ENCODE assay signal across 16 cellular contexts in the genomic region with DNA sequence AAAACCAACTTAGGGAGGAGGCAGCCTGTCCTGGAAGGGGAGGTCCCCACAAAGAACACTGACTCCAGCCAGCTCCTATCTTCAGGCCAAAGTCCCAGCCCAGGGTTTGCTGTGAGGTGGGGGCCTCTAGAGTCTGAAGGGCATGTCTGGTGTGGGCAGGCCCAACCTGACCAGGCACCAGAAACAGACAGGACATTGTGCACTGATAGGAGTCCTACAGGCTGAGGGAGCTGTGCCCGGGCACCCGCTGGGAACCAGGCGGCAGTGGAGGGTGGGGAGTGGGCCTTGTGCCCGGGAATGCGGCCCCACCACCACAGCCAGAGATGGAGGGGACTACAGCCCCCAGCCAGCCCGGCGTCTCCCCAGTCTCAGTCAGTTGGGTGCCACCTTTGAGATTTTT.
A peak's percentile ranks its signal among the peaks of the same experiment; 100 is the strongest.
DNase-seq lines count a peak whose midpoint lies in the region; ATAC-seq and TF ChIP-seq lines count a peak whose summit lies in the region.
"Had no signal": no experiment of that assay in that cellular context is flagged by ENCODE, and none has a peak within 500 bp of the region (broad histone marks: within the 10 kb centered on the region; RNA-seq: fewer than 3 reads in every experiment).

No MANE protein-coding gene starts in this region.

- peaks cover 17% of the 10 kb centered on the region for H3K9me3 Mint-ChIP-seq in stimulated activated effector memory CD8-positive, alpha-beta T cell treated with anti-CD3 and anti-CD28 coated beads, Interleukin-12 subunit alpha, Interleukin-12 subunit beta, amount 100 ng/mL, for 72 hours

- no peak overlapping the region for H3K4me3 ChIP-seq in NB4 (ENCODE audit: low read depth, low read length)
- H3K4me3 ChIP-seq: gastrocnemius medialis, GM12878, left ventricle myocardium inferior, mucosa of descending colon had no signal

- no peak overlapping the region for H3K4me3 Mint-ChIP-seq in stimulated activated effector memory CD8-positive, alpha-beta T cell treated with anti-CD3 and anti-CD28 coated beads, Interleukin-12 subunit alpha, Interleukin-12 subunit beta, amount 100 ng/mL, for 72 hours
- H3K4me3 Mint-ChIP-seq: dendritic cell treated with granulocyte-macrophage colony-stimulating factor and Interleukin-4, amounts not matched to agents 40 ng/mL and 50 ng/mL, for 4 days had no signal

- DNase-seq in GM03348 (ENCODE audit: low spot score) = peak; percentile 3
- peak; percentile 0 for DNase-seq in NB4 (ENCODE audit: low read depth)
- peak; percentile 34 for DNase-seq in islet precursor cell
- DNase-seq in stimulated activated effector memory CD8-positive, alpha-beta T cell treated with anti-CD3 and anti-CD28 coated beads, Interleukin-12 subunit alpha, Interleukin-12 subunit beta, amount 100 ng/mL, for 72 hours (ENCODE audit: low spot score in 2 of 2) = peak in 1 of 2 donors; percentile 43
- DNase-seq in NCI-H2081 (lab: John Stamatoyannopoulos, UW) = no peak
- no peak for DNase-seq in HuH-7.5 (ENCODE audit: low spot score)
- DNase-seq: brain microvascular endothelial cell, gastrocnemius medialis, left ventricle myocardium inferior, mucosa of descending colon, NCI-H1694 treated with DMSO at 0.1 percent for 48 hours, retina, RPMI8226 had no signal

- no peaks in the 10 kb centered on the region for H3K36me3 Mint-ChIP-seq in stimulated activated effector memory CD8-positive, alpha-beta T cell treated with anti-CD3 and anti-CD28 coated beads, Interleukin-12 subunit alpha, Interleukin-12 subunit beta, amount 100 ng/mL, for 72 hours

- TF ChIP-seq CTCF in NB4 (IDR thresholded peaks at IDR 0.05; ENCODE audit: low read depth, low read length) = no peak

- no peaks in the 10 kb centered on the region for H3K4me1 Mint-ChIP-seq in stimulated activated effector memory CD8-positive, alpha-beta T cell treated with anti-CD3 and anti-CD28 coated beads, Interleukin-12 subunit alpha, Interleukin-12 subunit beta, amount 100 ng/mL, for 72 hours

- ATAC-seq in stimulated activated effector memory CD8-positive, alpha-beta T cell treated with anti-CD3 and anti-CD28 coated beads, Interleukin-12 subunit alpha, Interleukin-12 subunit beta, amount 100 ng/mL, for 72 hours = peak; percentile 29
- no peak for ATAC-seq in activated CD4-positive, CD25-positive, alpha-beta regulatory T cell treated with anti-CD3 and anti-CD28 coated beads, Interleukin-2, amount 50 U/mL, for 24 hours
- ATAC-seq: gastrocnemius medialis, GM12878, mucosa of descending colon had no signal

- peak overlapping the region; percentile 5 for H3K27ac Mint-ChIP-seq in stimulated activated effector memory CD8-positive, alpha-beta T cell treated with anti-CD3 and anti-CD28 coated beads, Interleukin-12 subunit alpha, Interleukin-12 subunit beta, amount 100 ng/mL, for 72 hours
- H3K27ac Mint-ChIP-seq: dendritic cell treated with granulocyte-macrophage colony-stimulating factor and Interleukin-4, amounts not matched to agents 40 ng/mL and 50 ng/mL, for 4 days had no signal

- TF ChIP-seq POLR2A in NB4 (IDR thresholded peaks at IDR 0.05; ENCODE audit: extremely low read depth, insufficient read length) = no peak

Comparison
In these comparisons a context has a peak if more than half of its experiments do, and no peak if none do; other contexts are left out.
1. DNase-seq: peak in GM03348 (single experiment), NB4 (single experiment) and islet precursor cell (single experiment); none in NCI-H2081 (0 of 2) and HuH-7.5 (single experiment).